22 cellular contexts compared by ENCODE assay signal in the genomic region with DNA sequence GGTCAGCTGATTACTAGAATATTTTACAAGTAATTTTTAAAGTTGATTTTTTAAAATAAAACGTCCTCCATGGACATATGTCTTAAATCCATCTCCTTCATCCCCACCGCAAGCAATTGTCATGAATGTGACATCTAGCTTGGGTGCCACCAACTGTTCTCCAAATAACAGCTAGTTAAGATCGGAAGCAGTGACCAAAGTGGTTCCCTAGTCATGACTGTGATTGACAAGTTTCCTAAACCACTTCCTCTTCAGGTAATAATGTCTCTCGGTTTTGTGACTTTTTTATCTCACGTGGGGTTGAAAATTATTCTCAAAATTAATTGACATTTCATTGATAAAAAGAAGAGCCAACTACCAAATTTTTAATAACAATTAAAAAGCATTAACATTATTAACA.
"Had no signal": no experiment of that assay in that cellular context is flagged by ENCODE, and none has a peak within 500 bp of the region (broad histone marks: within the 10 kb centered on the region; RNA-seq: fewer than 3 reads in every experiment).

No MANE protein-coding gene starts in this region.

- H3K9me3 Mint-ChIP-seq: activated CD4-positive, alpha-beta T cell treated with anti-CD3 and anti-CD28 coated beads, Interleukin-2, amount 10 ng/mL, durations not matched to agents 24 days and 14 days; activated naive CD4-positive, alpha-beta T cell treated with anti-CD3 and anti-CD28 coated beads for 36 hours; activated T-helper 17 cell treated with anti-CD3 and anti-CD28 coated beads, Interleukin-2, amount 50 U/mL, for 72 hours; central memory CD8-positive, alpha-beta T cell had no signal

- H3K4me3 Mint-ChIP-seq: activated CD4-positive, alpha-beta T cell treated with anti-CD3 and anti-CD28 coated beads, Interleukin-2, amount 10 ng/mL, durations not matched to agents 24 days and 14 days; activated CD8-positive, alpha-beta T cell treated with anti-CD3 and anti-CD28 coated beads for 36 hours; activated naive CD4-positive, alpha-beta T cell treated with anti-CD3 and anti-CD28 coated beads for 36 hours; activated T-helper 17 cell treated with anti-CD3 and anti-CD28 coated beads, Interleukin-2, amount 50 U/mL, for 72 hours; central memory CD8-positive, alpha-beta T cell; mesothelial cell of epicardium; natural killer cell treated with Interleukin-12 subunit alpha and Interleukin-12 subunit beta and Interleukin-15 and Interleukin-18, amount 100 ng/mL, for 72 hours; stimulated activated memory B cell treated with anti-CD40 and anti-IgM and Interleukin-4, amounts not matched to agents 10 μg/mL and 1 μg/mL and 100 μg/mL, for 72 hours had no signal

- H3K4me1 Mint-ChIP-seq: activated CD4-positive, alpha-beta T cell treated with anti-CD3 and anti-CD28 coated beads, Interleukin-2, amount 10 ng/mL, durations not matched to agents 24 days and 14 days; activated T-helper 17 cell treated with anti-CD3 and anti-CD28 coated beads, Interleukin-2, amount 50 U/mL, for 72 hours; central memory CD8-positive, alpha-beta T cell; stimulated activated memory B cell treated with anti-CD40 and anti-IgM and Interleukin-4, amounts not matched to agents 10 μg/mL and 1 μg/mL and 100 μg/mL, for 72 hours had no signal

- H3K36me3 ChIP-seq: brain microvascular endothelial cell, colonic mucosa, sigmoid colon, upper lobe of left lung had no signal

- H3K9me3 ChIP-seq: colonic mucosa, sigmoid colon, testis, upper lobe of left lung had no signal

- H3K4me1 ChIP-seq: colonic mucosa, sigmoid colon, testis, upper lobe of left lung had no signal

- DNase-seq: activated CD4-positive, alpha-beta T cell treated with anti-CD3 and anti-CD28 coated beads, Interleukin-2, amount 10 ng/mL, durations not matched to agents 24 days and 14 days; activated CD8-positive, alpha-beta T cell treated with anti-CD3 and anti-CD28 coated beads for 36 hours; activated naive CD4-positive, alpha-beta T cell treated with anti-CD3 and anti-CD28 coated beads for 36 hours; activated T-cell treated with anti-CD3 and anti-CD28 coated beads, Interleukin-2, amount 50 U/mL, for 1 hour; aorta; brain microvascular endothelial cell; colonic mucosa; erythroblast; foreskin melanocyte; head of caudate nucleus; kidney; sigmoid colon; stimulated activated CD4-positive, alpha-beta T cell treated with anti-CD3 and anti-CD28 coated beads, Interleukin-4, amount 100 ng/mL, for 4 hours; testis; upper lobe of left lung had no signal

- H3K27ac ChIP-seq: brain microvascular endothelial cell, colonic mucosa, sigmoid colon, testis, upper lobe of left lung had no signal

- ATAC-seq: activated CD8-positive, alpha-beta T cell treated with anti-CD3 and anti-CD28 coated beads for 36 hours; activated T-helper 17 cell treated with anti-CD3 and anti-CD28 coated beads, Interleukin-2, amount 50 U/mL, for 72 hours; left lobe of liver; natural killer cell treated with Interleukin-12 subunit alpha and Interleukin-12 subunit beta and Interleukin-15 and Interleukin-18, amount 100 ng/mL, for 72 hours; stimulated activated memory B cell treated with anti-CD40 and anti-IgM and Interleukin-4, amounts not matched to agents 10 μg/mL and 1 μg/mL and 100 μg/mL, for 72 hours had no signal

- H3K27me3 ChIP-seq: brain microvascular endothelial cell, colonic mucosa, sigmoid colon, testis, upper lobe of left lung had no signal

- H3K27ac Mint-ChIP-seq: activated CD4-positive, alpha-beta T cell treated with anti-CD3 and anti-CD28 coated beads, Interleukin-2, amount 10 ng/mL, durations not matched to agents 24 days and 14 days; activated CD8-positive, alpha-beta T cell treated with anti-CD3 and anti-CD28 coated beads for 36 hours; activated naive CD4-positive, alpha-beta T cell treated with anti-CD3 and anti-CD28 coated beads for 36 hours; activated T-helper 17 cell treated with anti-CD3 and anti-CD28 coated beads, Interleukin-2, amount 50 U/mL, for 72 hours; mesothelial cell of epicardium; natural killer cell treated with Interleukin-12 subunit alpha and Interleukin-12 subunit beta and Interleukin-15 and Interleukin-18, amount 100 ng/mL, for 72 hours; stimulated activated memory B cell treated with anti-CD40 and anti-IgM and Interleukin-4, amounts not matched to agents 10 μg/mL and 1 μg/mL and 100 μg/mL, for 72 hours had no signal

- H3K4me3 ChIP-seq: colonic mucosa, lung, sigmoid colon, testis, upper lobe of left lung had no signal

- H3K36me3 Mint-ChIP-seq: natural killer cell treated with Interleukin-12 subunit alpha and Interleukin-12 subunit beta and Interleukin-15 and Interleukin-18, amount 100 ng/mL, for 72 hours; stimulated activated memory B cell treated with anti-CD40 and anti-IgM and Interleukin-4, amounts not matched to agents 10 μg/mL and 1 μg/mL and 100 μg/mL, for 72 hours had no signal
